Comparison of ENCODE assay signal across 9 cellular contexts in the genomic region with DNA sequence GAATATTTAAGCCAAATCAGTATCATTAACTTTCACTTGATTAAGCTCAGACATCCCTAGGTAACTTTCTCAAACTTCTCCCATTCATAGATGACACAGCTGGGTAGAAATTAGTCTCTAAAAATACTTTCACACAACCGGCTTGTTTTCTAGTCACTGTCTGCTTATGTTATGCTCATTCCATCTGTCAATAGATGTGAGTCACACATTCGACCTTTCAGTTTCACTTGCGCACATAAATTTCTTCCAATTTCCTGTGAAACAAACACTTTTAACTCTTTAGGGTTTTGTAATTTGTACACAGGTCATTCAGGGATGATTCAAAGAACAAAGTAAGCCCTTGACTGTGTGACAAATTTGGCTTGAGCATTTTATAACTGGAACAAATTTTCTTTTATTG.
DNase-seq lines count a peak whose midpoint lies in the region; ATAC-seq, FAIRE-seq and TF ChIP-seq lines count a peak whose summit lies in the region.
"Had no signal": no experiment of that assay in that cellular context is flagged by ENCODE, and none has a peak within 500 bp of the region (broad histone marks: within the 10 kb centered on the region; RNA-seq: fewer than 3 reads in every experiment).

No MANE protein-coding gene starts in this region.

- DNase-seq in RPMI7951 (ENCODE audit: low read depth) (peak; percentile 66), non-pigmented ciliary epithelial cell (ENCODE audit: low read depth) (peak; percentile 73), uterus (no peak), spleen (no peak), urothelium cell line (ENCODE audit: low spot score) (no peak)
- no peak for DNase-seq in effector CD4-positive, alpha-beta T cell
- DNase-seq: T-cell had no signal

- H3K4me3 ChIP-seq in uterus = no peak overlapping the region
- no peak overlapping the region for H3K4me3 ChIP-seq in spleen

- 25 to 37% (median 34%) methylated on average over 3 of the region's 3 CpGs for WGBS in spleen, 5 donors

- H3K27ac ChIP-seq in uterus = no peak overlapping the region
- H3K27ac ChIP-seq in spleen = no peak overlapping the region

- H3K27me3 ChIP-seq in uterus (no peaks in the 10 kb centered on the region), spleen (replicated peaks in 1 of 7) (no peaks in the 10 kb centered on the region)

- no peak for TF ChIP-seq CTCF in uterus (IDR thresholded peaks at IDR 0.05)
- no peak for TF ChIP-seq CTCF in spleen (IDR thresholded peaks at IDR 0.05 in 8 of 11, conservative IDR thresholded peaks at IDR 0.05 in 3 of 11)

- no peaks in the 10 kb centered on the region for H3K4me1 ChIP-seq in uterus
- H3K4me1 ChIP-seq in spleen = no peaks in the 10 kb centered on the region

- H3K36me3 ChIP-seq in uterus (no peaks in the 10 kb centered on the region), spleen (no peaks in the 10 kb centered on the region)

- H3K9me3 ChIP-seq in uterus (no peaks in the 10 kb centered on the region), spleen (no peaks in the 10 kb centered on the region)

- no peak for FAIRE-seq in urothelium cell line (lab: Jason Lieb, UNC)

- intact Hi-C loops in uterus (cut with DNase I; ENCODE audit: low total_unique reads) (no loop called here), spleen (cut with DNase I; ENCODE audit: low total_unique reads) (no loop called here)

- TF ChIP-seq POLR2A in uterus (IDR thresholded peaks at IDR 0.05) (no peak), spleen (IDR thresholded peaks at IDR 0.05) (no peak)

- ATAC-seq in GM18867 (IDR thresholded peaks at IDR 0.05; ENCODE audit: unreplicated experiment) (peak; percentile 98), HG02840 (IDR thresholded peaks at IDR 0.05; ENCODE audit: low FRiP score, unreplicated experiment) (peak; percentile 89)
- ATAC-seq: T-cell had no signal

Comparison
In these comparisons a context has a peak if more than half of its experiments do, and no peak if none do; other contexts are left out.
1. DNase-seq: peak in RPMI7951 (single experiment) and non-pigmented ciliary epithelial cell (single experiment); none in effector CD4-positive, alpha-beta T cell (single experiment), uterus (0 of 2), spleen (single experiment) and urothelium cell line (single experiment).